8 cellular contexts compared by ENCODE assay signal in the genomic region with DNA sequence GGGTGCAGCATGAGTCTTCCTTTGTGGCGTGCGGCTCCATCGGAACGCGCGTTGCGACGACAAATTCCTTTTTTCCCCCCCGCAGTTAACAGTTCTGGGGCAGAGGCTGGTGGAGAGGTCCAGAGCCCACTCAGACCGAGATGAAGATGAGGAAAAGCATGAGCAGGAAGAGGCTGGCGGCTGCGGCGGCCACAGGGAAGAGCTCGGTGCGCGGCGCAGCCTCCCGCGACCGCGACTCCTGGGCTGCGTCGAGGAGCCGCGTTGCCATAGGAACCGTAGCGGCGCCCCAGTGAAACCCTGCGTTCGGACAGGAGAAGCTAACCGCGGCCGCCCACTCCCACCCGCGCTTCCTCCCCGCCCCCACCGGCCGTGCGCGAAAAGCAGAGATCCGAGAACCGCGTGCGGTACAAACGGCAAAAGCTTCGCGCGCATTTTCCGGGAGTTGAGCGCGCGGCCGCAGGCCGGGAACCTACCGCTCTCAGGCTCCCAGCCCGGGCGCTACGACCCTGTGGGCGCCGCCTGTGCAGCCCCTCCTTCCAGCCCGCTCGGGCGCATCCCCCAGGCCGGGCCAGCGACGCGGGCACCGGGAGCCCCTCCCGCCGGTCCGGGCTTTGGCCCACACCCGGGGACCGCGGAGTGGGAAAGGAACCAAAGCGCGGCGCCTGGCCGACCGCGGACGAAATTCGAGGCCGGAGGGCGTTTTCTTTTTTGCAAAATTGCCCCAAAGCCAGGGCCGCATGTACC.
DNase-seq lines count a peak whose midpoint lies in the region; ATAC-seq and TF ChIP-seq lines count a peak whose summit lies in the region.

No MANE protein-coding gene starts in this region.

- no peaks in the 10 kb centered on the region for H3K36me3 Mint-ChIP-seq in dendritic cell treated with granulocyte-macrophage colony-stimulating factor and Interleukin-4, amounts not matched to agents 40 ng/mL and 50 ng/mL, for 4 days (ENCODE audit: low read depth)

- H3K9me3 Mint-ChIP-seq in dendritic cell treated with granulocyte-macrophage colony-stimulating factor and Interleukin-4, amounts not matched to agents 40 ng/mL and 50 ng/mL, for 4 days, result no peaks in the 10 kb centered on the region

- H3K4me3 Mint-ChIP-seq in dendritic cell treated with granulocyte-macrophage colony-stimulating factor and Interleukin-4, amounts not matched to agents 40 ng/mL and 50 ng/mL, for 4 days, result peak overlapping the region; percentile 71

- DNase-seq in DMS53 (lab: John Stamatoyannopoulos, UW) (peak; percentile 73), NCI-H748 (lab: John Stamatoyannopoulos, UW; ENCODE audit: unreplicated experiment) (peak; percentile 56), thoracic aorta (ENCODE audit: low spot score) (no peak), NCI-H526 (lab: John Stamatoyannopoulos, UW) (no peak)

- H3K4me3 ChIP-seq in muscle layer of duodenum (ENCODE audit: low read depth in 1 of 2, low read length in 2 of 2), result peak overlapping the region; percentile 45 to 68
- H3K4me3 ChIP-seq in thoracic aorta, result peak overlapping the region; percentile 71

- H3K4me1 ChIP-seq in muscle layer of duodenum (ENCODE audit: control insufficient read depth in 1 of 2, insufficient read depth in 2 of 2, low read length in 2 of 2) (peaks cover 0 to 22% of the 10 kb centered on the region in 2 donors), thoracic aorta (ENCODE audit: control insufficient read depth in 1 of 2, low read depth in 2 of 2) (peaks cover 13 to 17% of the 10 kb centered on the region in 2 donors)

- H3K27ac ChIP-seq in muscle layer of duodenum (ENCODE audit: low read length), result no peak overlapping the region
- H3K27ac ChIP-seq in thoracic aorta, result no peak overlapping the region

- no peak for ATAC-seq in thoracic aorta (ENCODE audit: insufficient number of reproducible peaks, low FRiP score, low read depth)
- no peak for ATAC-seq in GM18868 (IDR thresholded peaks at IDR 0.05; ENCODE audit: unreplicated experiment)
- no peak for ATAC-seq in HG02571 (IDR thresholded peaks at IDR 0.05; ENCODE audit: unreplicated experiment)

- H3K27me3 ChIP-seq in muscle layer of duodenum (ENCODE audit: low read depth, low read length) (peaks cover 34% of the 10 kb centered on the region), thoracic aorta (replicated peaks; ENCODE audit: insufficient read depth) (peaks cover 18% of the 10 kb centered on the region)

- H3K27ac Mint-ChIP-seq in dendritic cell treated with granulocyte-macrophage colony-stimulating factor and Interleukin-4, amounts not matched to agents 40 ng/mL and 50 ng/mL, for 4 days, result no peak overlapping the region

- H3K9me3 ChIP-seq in muscle layer of duodenum (ENCODE audit: control insufficient read depth in 1 of 2, low read length in 2 of 2) (no peaks in the 10 kb centered on the region), thoracic aorta (no peaks in the 10 kb centered on the region)

- no peak for TF ChIP-seq CTCF in thoracic aorta (IDR thresholded peaks at IDR 0.05)

- H3K4me1 Mint-ChIP-seq in dendritic cell treated with granulocyte-macrophage colony-stimulating factor and Interleukin-4, amounts not matched to agents 40 ng/mL and 50 ng/mL, for 4 days (ENCODE audit: low read depth), result peaks cover 17% of the 10 kb centered on the region

- peaks cover 85% of the 10 kb centered on the region for H3K27me3 Mint-ChIP-seq in dendritic cell treated with granulocyte-macrophage colony-stimulating factor and Interleukin-4, amounts not matched to agents 40 ng/mL and 50 ng/mL, for 4 days

- intact Hi-C loops in dendritic cell treated with granulocyte-macrophage colony-stimulating factor and Interleukin-4, amounts not matched to agents 40 ng/mL and 50 ng/mL, for 4 days (cut with micrococcal nuclease), result no loop called here

- H3K36me3 ChIP-seq in muscle layer of duodenum (ENCODE audit: control insufficient read depth in 1 of 2, insufficient read depth in 2 of 2, low read length in 2 of 2) (no peaks in the 10 kb centered on the region), thoracic aorta (no peaks in the 10 kb centered on the region)

Comparison
In these comparisons a context has a peak if more than half of its experiments do, and no peak if none do; other contexts are left out.
1. DNase-seq: peak in DMS53 (single experiment) and NCI-H748 (single experiment); none in thoracic aorta (single experiment) and NCI-H526 (0 of 2).